ENCODE assay signal across 9 cellular contexts in the genomic region with DNA sequence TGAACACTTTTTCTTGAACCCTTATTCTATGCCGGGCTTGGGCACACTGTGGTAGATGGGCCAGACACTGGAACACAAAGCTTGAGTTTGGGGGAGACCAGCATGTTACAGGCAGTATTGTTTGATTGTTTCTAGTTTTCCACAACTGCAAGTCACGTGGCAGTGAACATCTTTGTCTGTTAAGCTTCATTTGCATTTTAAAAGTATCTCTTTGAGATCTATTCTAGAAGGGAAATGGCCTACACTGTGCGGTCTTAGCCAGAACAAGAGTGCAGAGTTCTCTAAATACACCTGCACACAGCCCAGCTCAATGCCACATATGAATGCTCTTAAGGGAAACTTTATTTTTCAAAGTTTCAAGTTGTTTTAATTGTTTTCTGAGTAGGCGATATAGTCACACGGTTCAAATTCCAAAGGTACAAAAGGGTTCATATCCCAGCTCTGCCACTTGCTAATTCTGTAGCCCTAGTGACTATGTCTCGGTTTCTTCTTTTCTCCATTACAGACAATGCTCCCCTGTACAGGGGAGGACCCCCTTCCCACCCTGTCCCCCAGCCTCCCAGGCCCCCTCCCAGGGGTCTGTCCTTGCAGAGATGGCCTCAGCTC. TPM values are rescaled to one million over a fixed set of nuclear protein-coding genes. Genes with fewer than 3 reads are reported as not detected.
DNase-seq lines count a peak whose midpoint lies in the region; ATAC-seq and TF ChIP-seq lines count a peak whose summit lies in the region.
"Had no signal": no experiment of that assay in that cellular context is flagged by ENCODE, and none has a peak within 500 bp of the region (broad histone marks: within the 10 kb centered on the region; RNA-seq: fewer than 3 reads in every experiment).

No MANE protein-coding gene starts in this region.

- no peak for TF ChIP-seq POLR2A in esophagus squamous epithelium (IDR thresholded peaks at IDR 0.05)

- H3K9me3 Mint-ChIP-seq in CD4-positive, alpha-beta T cell = no peaks in the 10 kb centered on the region
- no peaks in the 10 kb centered on the region for H3K9me3 Mint-ChIP-seq in endothelial cell (ENCODE audit: unreplicated experiment)

- H3K36me3 Mint-ChIP-seq in CD4-positive, alpha-beta T cell (ENCODE audit: low read depth) = no peaks in the 10 kb centered on the region
- peaks cover 4% of the 10 kb centered on the region for H3K36me3 Mint-ChIP-seq in endothelial cell (ENCODE audit: low read depth, unreplicated experiment)

- no peaks in the 10 kb centered on the region for H3K9me3 ChIP-seq in CD4-positive, alpha-beta T cell (ENCODE audit: control insufficient read depth, low read length)
- H3K9me3 ChIP-seq in esophagus squamous epithelium = no peaks in the 10 kb centered on the region

- H3K27me3 Mint-ChIP-seq in CD4-positive, alpha-beta T cell = no peaks in the 10 kb centered on the region
- no peaks in the 10 kb centered on the region for H3K27me3 Mint-ChIP-seq in endothelial cell (ENCODE audit: unreplicated experiment)

- CTCF ChIA-PET in CD4-positive, alpha-beta T cell (lab: Charles Lee) = no interaction called here

- DNase-seq in CD4-positive, alpha-beta T cell = no peak
- DNase-seq in esophagus squamous epithelium (lab: John Stamatoyannopoulos, UW) (no peak), substantia nigra (lab: John Stamatoyannopoulos, UW) (no peak), endothelial cell (ENCODE audit: low spot score) (no peak), NCI-H446 (lab: John Stamatoyannopoulos, UW) (no peak)
- no peak for DNase-seq in activated CD8-positive, alpha-beta memory T cell treated with anti-CD3 and anti-CD28 coated beads for 24 hours

- H3K27ac Mint-ChIP-seq in CD4-positive, alpha-beta T cell = no peak overlapping the region
- no peak overlapping the region for H3K27ac Mint-ChIP-seq in endothelial cell (ENCODE audit: unreplicated experiment)

- intact Hi-C loops in CD4-positive, alpha-beta T cell (cut with DNase I, micrococcal nuclease) = loop anchor here in 1 of 2 experiments (5.0 kb wide), 1 partner anchor 44 kb away; no protein-coding TSS in a partner anchor
- intact Hi-C loops in esophagus squamous epithelium (cut with DNase I) = no loop called here

- H3K27me3 ChIP-seq in CD4-positive, alpha-beta T cell (ENCODE audit: control insufficient read depth, insufficient read depth, low read length) = no peaks in the 10 kb centered on the region
- H3K27me3 ChIP-seq in esophagus squamous epithelium = no peaks in the 10 kb centered on the region

- H3K4me3 ChIP-seq in esophagus squamous epithelium = no peak overlapping the region

- ATAC-seq in CD4-positive, alpha-beta T cell (ENCODE audit: poor library complexity) = no peak
- ATAC-seq in GM19351 (IDR thresholded peaks at IDR 0.05; ENCODE audit: unreplicated experiment) = peak; percentile 87
- ATAC-seq in HG03039 (IDR thresholded peaks at IDR 0.05; ENCODE audit: unreplicated experiment) = peak; percentile 55

- peaks cover 70% of the 10 kb centered on the region for H3K4me1 Mint-ChIP-seq in CD4-positive, alpha-beta T cell (ENCODE audit: low read depth)
- H3K4me1 Mint-ChIP-seq in endothelial cell (ENCODE audit: unreplicated experiment) = peaks cover 11% of the 10 kb centered on the region

- 78 to 79% methylated on average over 6 of the region's 6 CpGs for WGBS in esophagus squamous epithelium, 2 donors

- no peak for TF ChIP-seq CTCF in CD4-positive, alpha-beta T cell (IDR thresholded peaks at IDR 0.05)
- TF ChIP-seq CTCF in esophagus squamous epithelium (IDR thresholded peaks at IDR 0.05) = no peak
- TF ChIP-seq CTCF in endothelial cell (IDR thresholded peaks at IDR 0.05; ENCODE audit: unreplicated experiment) = no peak

- peaks cover 0 to 56% (median 19%) of the 10 kb centered on the region in 3 donors for H3K4me1 ChIP-seq in esophagus squamous epithelium

- peak overlapping the region; percentile 35 for H3K4me3 Mint-ChIP-seq in CD4-positive, alpha-beta T cell
- no peak overlapping the region for H3K4me3 Mint-ChIP-seq in endothelial cell (ENCODE audit: unreplicated experiment)

- no peaks in the 10 kb centered on the region for H3K36me3 ChIP-seq in esophagus squamous epithelium

- H3K27ac ChIP-seq in CD4-positive, alpha-beta T cell (ENCODE audit: low read depth, low read length) = no peak overlapping the region
- H3K27ac ChIP-seq in esophagus squamous epithelium (peak overlapping the region in 3 of 4 donors; percentile 69 to 92 (median 83)), substantia nigra (ENCODE audit: low read depth, low read length, poor library complexity, severe bottlenecking) (no peak overlapping the region)
- H3K27ac ChIP-seq: C4-2B had no signal

- POLR2A ChIA-PET in CD4-positive, alpha-beta T cell (lab: Charles Lee) = interaction anchor here (1.2 to 2.4 kb wide), 3 partner anchors 11 to 24 kb away, joined by 4 to 5 read pairs (median 4); no protein-coding TSS in a partner anchor

RNA-seq across cellular contexts. Expression of gene RIN3, which starts 24.9 kb away (rescaled TPM):
- total RNA-seq in CD4-positive, alpha-beta T cell = 10 to 100 TPM; 67.9 to 72.2 TPM
- 1 to 10 TPM; 1.9 to 9.7 (median 4.4) TPM for total RNA-seq in esophagus squamous epithelium
- 25.8 TPM for total RNA-seq in endothelial cell (ENCODE audit: unreplicated experiment)

Comparison
In these comparisons a context has a peak if more than half of its experiments do, and no peak if none do; other contexts are left out.
1. H3K27ac ChIP-seq: peak in esophagus squamous epithelium (3 of 4); none in CD4-positive, alpha-beta T cell (single experiment) and substantia nigra (single experiment).